In the genomic region with DNA sequence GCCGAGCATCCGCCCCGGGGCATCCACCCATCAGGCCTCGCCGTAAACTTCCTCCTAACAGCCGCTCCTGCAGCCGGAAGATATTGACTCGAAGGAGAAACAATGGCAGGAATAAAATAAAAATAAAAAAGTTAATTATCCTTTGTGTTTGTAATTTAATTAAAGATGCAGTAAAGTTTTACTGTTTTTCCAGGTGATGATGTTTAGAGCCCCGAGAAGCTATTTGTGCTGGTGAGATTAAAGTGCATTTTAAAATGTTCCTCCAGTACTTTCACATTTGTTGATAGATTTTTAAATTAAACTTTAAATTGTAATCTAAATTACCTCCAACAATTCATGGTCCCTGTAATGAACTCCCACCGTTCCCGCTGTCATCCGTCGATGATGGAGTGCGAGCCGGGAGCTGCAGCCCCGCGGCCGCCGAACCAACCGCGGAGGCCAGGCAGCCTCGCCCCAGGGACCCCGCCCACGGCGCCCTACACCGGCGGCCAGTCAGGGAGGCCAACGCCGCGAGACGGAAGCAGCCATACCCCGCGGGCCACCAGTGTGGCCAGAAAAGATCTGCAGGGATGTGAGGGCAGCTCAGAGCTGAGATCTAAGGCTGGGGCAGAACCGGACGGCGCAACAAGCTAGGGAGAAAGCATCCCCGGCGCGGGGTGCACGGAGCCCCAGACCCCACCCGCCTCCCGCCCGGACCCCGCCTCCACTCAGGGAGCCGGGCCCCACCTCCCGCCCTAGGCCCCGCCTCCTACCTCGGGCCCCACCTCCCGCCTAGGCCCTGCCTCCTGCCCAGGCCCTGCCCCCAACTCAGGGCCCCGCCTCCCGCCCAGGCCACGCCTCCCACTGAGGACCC, we compare ENCODE assay signal across 8 cellular contexts.
DNase-seq lines count a peak whose midpoint lies in the region; ATAC-seq and TF ChIP-seq lines count a peak whose summit lies in the region.

No MANE protein-coding gene starts in this region.

- H3K9ac ChIP-seq in BLaER1 (peak overlapping the region; percentile 79), liver (ENCODE audit: low read depth in 1 of 2, low read length in 2 of 2) (peak overlapping the region; percentile 6 to 8)

- H3K36me3 ChIP-seq in BLaER1 (no peaks in the 10 kb centered on the region), liver (ENCODE audit: control insufficient read depth in 4 of 4, insufficient read depth in 3 of 4, low read depth in 1 of 4, low read length in 3 of 4) (no peaks in the 10 kb centered on the region)

- TF ChIP-seq CTCF in coronary artery (IDR thresholded peaks at IDR 0.05): no peak
- TF ChIP-seq CTCF in liver (IDR thresholded peaks at IDR 0.05; ENCODE audit: low read depth, low read length, missing input control): no peak

- H3K27me3 ChIP-seq in BLaER1: no peaks in the 10 kb centered on the region
- H3K27me3 ChIP-seq in liver (ENCODE audit: control insufficient read depth in 4 of 4, insufficient read depth in 4 of 4, low read length in 3 of 4): peaks cover 0 to 2% (median 0%) of the 10 kb centered on the region in 4 donors

- H3K4me1 ChIP-seq in BLaER1: peaks cover 23% of the 10 kb centered on the region
- H3K4me1 ChIP-seq in liver (ENCODE audit: control insufficient read depth in 4 of 4, insufficient read depth in 4 of 4, low read length in 3 of 4): peaks cover 2 to 19% (median 13%) of the 10 kb centered on the region in 4 donors

- peak overlapping the region; percentile 75 for H3K4me3 ChIP-seq in BLaER1
- peak overlapping the region; percentile 93 for H3K4me3 ChIP-seq in coronary artery
- H3K4me3 ChIP-seq in liver (ENCODE audit: low read depth in 1 of 3, low read length in 3 of 3): peak overlapping the region; percentile 35 to 59 (median 57)

- H4K20me1 ChIP-seq in BLaER1: peaks cover 13% of the 10 kb centered on the region; the same call in 1 of the 2 replicates

- WGBS in liver: 13% methylated on average over 52 of the region's 52 CpGs

- H3K27ac ChIP-seq in BLaER1: peak overlapping the region; percentile 84
- H3K27ac ChIP-seq in coronary artery: peak overlapping the region in 1 of 2 donors; percentile 93
- H3K27ac ChIP-seq in liver (ENCODE audit: low read depth in 1 of 2, low read length in 2 of 2): peak overlapping the region; percentile 72 to 78

- H3K9me3 ChIP-seq in BLaER1: peaks cover 7% of the 10 kb centered on the region
- no peaks in the 10 kb centered on the region for H3K9me3 ChIP-seq in liver (ENCODE audit: control insufficient read depth in 4 of 4, low read length in 3 of 4)

- DNase-seq in MV-4-11 (lab: John Stamatoyannopoulos, UW) (peak; percentile 83), coronary artery (ENCODE audit: low spot score) (peak; percentile 93), NCI-H446 treated with DMSO at 0.1 percent for 48 hours (lab: John Stamatoyannopoulos, UW) (no peak)
- peak; percentile 79 to 82 for DNase-seq in activated CD4-positive, alpha-beta T cell treated with anti-CD3 and anti-CD28 coated beads for 24 hours (ENCODE audit: low read depth in 2 of 2)
- DNase-seq in stimulated activated CD4-positive, alpha-beta T cell treated with anti-CD3 and anti-CD28 coated beads, TNF-alpha, amount 100 ng/mL, for 1 hour (ENCODE audit: low read depth in 3 of 3, low spot score in 1 of 3): peak; percentile 88 to 89 (median 89)

- TF ChIP-seq RAD21 in liver (IDR thresholded peaks at IDR 0.05): no peak

- H3K4me2 ChIP-seq in BLaER1: peak overlapping the region; percentile 89

- peak; percentile 52 for ATAC-seq in GM21447 (IDR thresholded peaks at IDR 0.05; ENCODE audit: unreplicated experiment)

TF ChIP-seq in liver, 16 proteins besides CTCF, POLR2A, EP300 and RAD21:
- peak; percentile 14 for TF ChIP-seq SP1 (IDR thresholded peaks at IDR 0.05)
- TF ChIP-seq, protein P1, sequence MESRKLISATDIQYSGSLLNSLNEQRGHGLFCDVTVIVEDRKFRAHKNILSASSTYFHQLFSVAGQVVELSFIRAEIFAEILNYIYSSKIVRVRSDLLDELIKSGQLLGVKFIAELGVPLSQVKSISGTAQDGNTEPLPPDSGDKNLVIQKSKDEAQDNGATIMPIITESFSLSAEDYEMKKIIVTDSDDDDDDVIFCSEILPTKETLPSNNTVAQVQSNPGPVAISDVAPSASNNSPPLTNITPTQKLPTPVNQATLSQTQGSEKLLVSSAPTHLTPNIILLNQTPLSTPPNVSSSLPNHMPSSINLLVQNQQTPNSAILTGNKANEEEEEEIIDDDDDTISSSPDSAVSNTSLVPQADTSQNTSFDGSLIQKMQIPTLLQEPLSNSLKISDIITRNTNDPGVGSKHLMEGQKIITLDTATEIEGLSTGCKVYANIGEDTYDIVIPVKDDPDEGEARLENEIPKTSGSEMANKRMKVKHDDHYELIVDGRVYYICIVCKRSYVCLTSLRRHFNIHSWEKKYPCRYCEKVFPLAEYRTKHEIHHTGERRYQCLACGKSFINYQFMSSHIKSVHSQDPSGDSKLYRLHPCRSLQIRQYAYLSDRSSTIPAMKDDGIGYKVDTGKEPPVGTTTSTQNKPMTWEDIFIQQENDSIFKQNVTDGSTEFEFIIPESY (IDR thresholded peaks at IDR 0.05): no peak
